Comparison of ENCODE assay signal across 1 cellular context in genomic region chr19:8269724-8270123, GRCh38.
TF ChIP-seq lines count a peak whose summit lies in the region.

No MANE protein-coding gene starts in this region.

TF ChIP-seq in K562, 482 proteins besides CTCF, POLR2A, EP300 and RAD21:
- TF ChIP-seq HMBOX1 (IDR thresholded peaks at IDR 0.05) (0 out of 2 replicates have a peak, but pooled peaks have one; percentile 27), SIN3A (IDR thresholded peaks at IDR 0.05; ENCODE audit: borderline replicate concordance in 2 of 2, control insufficient read depth in 1 of 2, low read depth in 2 of 2, low read length in 2 of 2) (no peak)
